Comparison of ENCODE assay signal across 8 cellular contexts in the genomic region with DNA sequence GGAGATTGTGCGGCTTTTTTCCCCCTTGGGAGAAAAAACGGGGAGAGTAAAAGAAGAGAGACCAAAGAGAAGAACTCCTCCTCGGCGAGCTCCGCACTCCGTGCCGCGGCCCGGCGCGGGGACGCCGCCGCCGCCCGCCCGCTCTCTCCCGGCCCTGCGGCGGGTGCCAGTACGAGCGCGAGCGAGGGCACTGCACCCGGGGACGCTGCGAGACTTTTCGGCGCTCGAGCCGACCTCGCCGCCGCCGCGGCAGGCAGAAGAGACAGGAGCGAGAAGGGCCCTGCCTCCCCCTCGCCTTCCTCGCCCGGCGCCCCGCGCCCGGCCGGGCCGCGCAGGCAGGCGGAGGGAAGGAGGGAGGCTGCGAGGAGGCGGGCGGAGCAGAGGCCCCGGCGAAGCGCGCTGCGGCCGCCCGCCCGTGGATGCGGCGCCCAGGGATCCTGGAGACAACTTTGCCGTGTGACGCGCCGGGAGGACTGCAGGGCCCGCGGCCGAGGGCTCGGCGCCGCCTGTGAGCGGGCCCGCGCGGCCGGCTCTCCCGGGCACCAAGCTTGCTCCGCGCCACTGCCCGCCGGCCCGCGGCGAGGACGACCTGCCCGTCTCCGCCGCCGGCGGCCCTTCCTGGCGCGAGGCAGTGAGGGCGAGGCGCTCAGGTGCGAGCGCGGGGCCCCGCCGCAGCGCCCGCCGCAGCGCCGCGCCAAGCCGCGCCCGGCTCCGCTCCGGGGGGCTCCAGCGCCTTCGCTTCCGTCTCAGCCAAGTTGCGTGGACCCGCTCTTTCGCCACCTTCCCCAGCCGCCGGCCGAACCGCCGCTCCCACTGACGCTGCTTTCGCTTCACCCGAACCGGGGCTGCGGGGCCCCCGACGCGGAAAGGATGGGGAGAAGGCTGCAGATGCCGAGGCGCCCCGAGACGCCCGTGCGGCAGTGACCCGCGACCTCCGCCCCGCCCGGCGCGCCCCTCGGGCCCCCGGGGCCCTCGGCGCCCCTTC. TPM values are rescaled to one million over a fixed set of nuclear protein-coding genes. Genes with fewer than 3 reads are reported as not detected.
DNase-seq lines count a peak whose midpoint lies in the region; ATAC-seq and TF ChIP-seq lines count a peak whose summit lies in the region.

No MANE protein-coding gene starts in this region.

- 0% methylated on average over 2 of the region's 146 CpGs; no CpG with 5 or more reads in 1 of the 2 donors for WGBS in gastroesophageal sphincter (ENCODE audit: low coverage in 1 of 2), 2 donors
- 0 to 1% (median 0%) methylated on average over 63 to 143 of the region's 146 CpGs for WGBS in psoas muscle, 3 donors

- H3K9me3 ChIP-seq in gastroesophageal sphincter = no peaks in the 10 kb centered on the region
- H3K9me3 ChIP-seq in psoas muscle = no peaks in the 10 kb centered on the region

- peaks cover 0 to 49% (median 35%) of the 10 kb centered on the region in 3 donors for H3K4me1 ChIP-seq in gastroesophageal sphincter
- H3K4me1 ChIP-seq in psoas muscle = peaks cover 19% of the 10 kb centered on the region

- no peak for TF ChIP-seq CTCF in 22Rv1 (IDR thresholded peaks at IDR 0.05)
- TF ChIP-seq CTCF in GM10266 (IDR thresholded peaks at IDR 0.05; ENCODE audit: control insufficient read depth, insufficient read depth, low read depth, missing control alignments) = no peak
- no peak for TF ChIP-seq CTCF in gastroesophageal sphincter (IDR thresholded peaks at IDR 0.05)
- no peak for TF ChIP-seq CTCF in psoas muscle (IDR thresholded peaks at IDR 0.05)

- H3K27ac ChIP-seq in 22Rv1 = peak overlapping the region; percentile 65
- H3K27ac ChIP-seq in gastroesophageal sphincter = peak overlapping the region in 3 of 4 donors; percentile 1 to 69 (median 60)
- H3K27ac ChIP-seq in psoas muscle = peak overlapping the region; percentile 46

- peak; percentile 16 for ATAC-seq in gastroesophageal sphincter
- ATAC-seq in psoas muscle = peak in 3 of 4 donors; percentile 21 to 26 (median 23)
- ATAC-seq in sciatic nerve = no peak

- peaks cover 97% of the 10 kb centered on the region for H3K27me3 ChIP-seq in gastroesophageal sphincter
- H3K27me3 ChIP-seq in psoas muscle (ENCODE audit: insufficient read depth in 3 of 3, low read length in 2 of 3) = peaks cover 0 to 30% (median 7%) of the 10 kb centered on the region in 3 donors

- H3K36me3 ChIP-seq in gastroesophageal sphincter = no peaks in the 10 kb centered on the region
- H3K36me3 ChIP-seq in psoas muscle (ENCODE audit: insufficient read depth in 1 of 2, low read depth in 1 of 2) = peaks cover 0 to 10% of the 10 kb centered on the region in 2 donors

- no peak for TF ChIP-seq POLR2A in gastroesophageal sphincter (IDR thresholded peaks at IDR 0.05)

- peak overlapping the region; percentile 33 to 61 for H3K4me3 ChIP-seq in gastroesophageal sphincter
- peak overlapping the region; percentile 72 for H3K4me3 ChIP-seq in psoas muscle

- intact Hi-C loops in psoas muscle (cut with DNase I) (loop anchor here (2.0 to 5.0 kb wide), 4 partner anchors 87 to 732 kb away; no protein-coding TSS in a partner anchor), sciatic nerve (cut with DNase I) (loop anchor here (5.0 kb wide), 1 partner anchor 332 kb away; no protein-coding TSS in a partner anchor)

- TF ChIP-seq EP300 in gastroesophageal sphincter (IDR thresholded peaks at IDR 0.05) = no peak

- peak; percentile 60 for DNase-seq in GM10266 (ENCODE audit: extremely low spot score)
- DNase-seq in activated CD4-positive, CD25-positive, alpha-beta regulatory T cell treated with anti-CD3 and anti-CD28 coated beads, Interleukin-2, amount 50 U/mL, for 72 hours = peak; percentile 43
- DNase-seq in psoas muscle = peak in 1 of 2 donors; percentile 55
- DNase-seq in NCI-H2029 treated with DMSO at 0.1 percent for 48 hours (lab: John Stamatoyannopoulos, UW) = no peak
- DNase-seq in sciatic nerve (ENCODE audit: low spot score) = no peak
- no peak for DNase-seq in pons (ENCODE audit: low spot score)

RNA-seq across cellular contexts. Expression of gene INHBB, which starts 0.7 kb away (rescaled TPM):
- total RNA-seq in gastroesophageal sphincter = 1 to 10 TPM in 3 of 4 donors, under 1 TPM in 1; 0.31 to 8.4 (median 3.4) TPM
- total RNA-seq in psoas muscle = 10 to 100 TPM in 2 of 4 donors, 1 to 10 TPM in 2; 2.9 to 19.3 (median 11.0) TPM
- polyA plus RNA-seq in psoas muscle = 10 to 100 TPM in 2 of 3 donors, 1 to 10 TPM in 1; 7.4 to 20.0 (median 13.4) TPM
- total RNA-seq in sciatic nerve = 37.4 TPM

Comparison
In these comparisons a context has a peak if more than half of its experiments do, and no peak if none do; other contexts are left out.
1. DNase-seq: peak in GM10266 (single experiment) and activated CD4-positive, CD25-positive, alpha-beta regulatory T cell treated with anti-CD3 and anti-CD28 coated beads, Interleukin-2, amount 50 U/mL, for 72 hours (single experiment); none in NCI-H2029 treated with DMSO at 0.1 percent for 48 hours (single experiment), sciatic nerve (single experiment) and pons (single experiment).
2. Peak in every context shown above with its lines, with median percentiles within 50 percentile points of each other: H3K27ac ChIP-seq.